20 cellular contexts compared by ENCODE assay signal in genomic region chr6:134816780-134817179, GRCh38.
DNase-seq lines count a peak whose midpoint lies in the region; ATAC-seq and TF ChIP-seq lines count a peak whose summit lies in the region.
"Had no signal": no experiment of that assay in that cellular context is flagged by ENCODE, and none has a peak within 500 bp of the region (broad histone marks: within the 10 kb centered on the region; RNA-seq: fewer than 3 reads in every experiment).

No MANE protein-coding gene starts in this region.

- no peak overlapping the region for H3K4me3 ChIP-seq in HEK293 (ENCODE audit: low read depth, low read length)
- no peak overlapping the region for H3K4me3 ChIP-seq in SK-N-SH (ENCODE audit: low read depth in 2 of 2, low read length in 1 of 2)
- H3K4me3 ChIP-seq in skeletal muscle satellite cell (ENCODE audit: low read length), result no peak overlapping the region
- H3K4me3 ChIP-seq: HAP-1, SK-N-MC had no signal

- H3K4me2 ChIP-seq in SK-N-SH (no peak overlapping the region), skeletal muscle satellite cell (ENCODE audit: low read length) (peak overlapping the region; percentile 41)

- no peaks in the 10 kb centered on the region for H3K27me3 ChIP-seq in SK-N-SH (ENCODE audit: insufficient read depth)
- no peaks in the 10 kb centered on the region for H3K27me3 ChIP-seq in foreskin keratinocyte
- no peaks in the 10 kb centered on the region for H3K27me3 ChIP-seq in skeletal muscle satellite cell (ENCODE audit: control insufficient read depth, insufficient read depth, low read length)

- H3K9ac ChIP-seq in SK-N-SH (no peak overlapping the region), skeletal muscle satellite cell (ENCODE audit: low read depth, low read length) (no peak overlapping the region)

- H3K9me3 ChIP-seq in HEK293 (ENCODE audit: control insufficient read depth, insufficient read depth, low read depth, low read length), result no peaks in the 10 kb centered on the region
- H3K9me3 ChIP-seq in SK-N-SH, result no peaks in the 10 kb centered on the region
- no peaks in the 10 kb centered on the region for H3K9me3 ChIP-seq in skeletal muscle satellite cell (replicated peaks; ENCODE audit: low read length)
- H3K9me3 ChIP-seq: Caco-2, HAP-1 had no signal

- 53% methylated on average over 3 of the region's 3 CpGs for WGBS in SK-N-SH (ENCODE audit: low lambda C conversion rate)

- H3K9me2 ChIP-seq in SK-N-SH, result no peaks in the 10 kb centered on the region

- TF ChIP-seq CTCF in HEK293 (tag by site-specific recombination; IDR thresholded peaks at IDR 0.05) (no peak), SK-N-SH (IDR thresholded peaks at IDR 0.05) (no peak), foreskin keratinocyte (conservative IDR thresholded peaks at IDR 0.05) (no peak)

- no peak overlapping the region for H3K27ac ChIP-seq in HEK293 (ENCODE audit: extremely low read depth, low read depth, low read length)
- no peak overlapping the region for H3K27ac ChIP-seq in SK-N-SH (ENCODE audit: low read depth in 2 of 2, low read length in 1 of 2)
- no peak overlapping the region for H3K27ac ChIP-seq in foreskin keratinocyte
- H3K27ac ChIP-seq: SK-N-MC had no signal

- H3F3A ChIP-seq in SK-N-SH (replicated peaks; ENCODE audit: insufficient read depth), result peaks cover 5% of the 10 kb centered on the region

- POLR2A ChIA-PET in HEK293 (lab: Yijun Ruan, JAX), result interaction anchor here (0.6 kb wide), 1 partner anchor 417 kb away, joined by 3 read pairs; no protein-coding TSS in a partner anchor
- POLR2A ChIA-PET in SK-N-SH (lab: Yijun Ruan, JAX), result no interaction called here

- TF ChIP-seq RAD21 in SK-N-SH (IDR thresholded peaks at IDR 0.05; ENCODE audit: low read length), result no peak

- no peak for TF ChIP-seq EP300 in SK-N-SH (IDR thresholded peaks at IDR 0.05; ENCODE audit: borderline replicate concordance in 1 of 2, low read depth in 1 of 2, low read length in 1 of 2)

- H3K4me1 ChIP-seq in HEK293 (ENCODE audit: control insufficient read depth, insufficient read depth, low read length) (no peaks in the 10 kb centered on the region; the same call in 1 of the 2 replicates), SK-N-SH (ENCODE audit: control insufficient read depth in 1 of 2, insufficient read depth in 2 of 2, low read depth in 1 of 2, low read length in 1 of 2) (no peaks in the 10 kb centered on the region; a peak in 1 of 4 replicates), foreskin keratinocyte (no peaks in the 10 kb centered on the region), skeletal muscle satellite cell (ENCODE audit: control insufficient read depth, insufficient read depth, low read length) (peaks cover 48% of the 10 kb centered on the region)
- H3K4me1 ChIP-seq: Caco-2, HAP-1 had no signal

- DNase-seq in SK-N-SH (no peak), foreskin keratinocyte (peak in 1 of 2 donors; percentile 17), NCI-H510A treated with DMSO at 0.1 percent for 48 hours (lab: John Stamatoyannopoulos, UW) (no peak), pons (ENCODE audit: low spot score) (no peak), NAMALWA (ENCODE audit: low spot score) (no peak), cerebellar cortex (ENCODE audit: low spot score) (no peak)
- DNase-seq: activated CD4-positive, CD25-positive, alpha-beta regulatory T cell; activated CD8-positive, alpha-beta T cell treated with anti-CD3 and anti-CD28 coated beads, Interleukin-2, amount 10 ng/mL, durations not matched to agents 7 days and 5 days; activated naive CD4-positive, alpha-beta T cell treated with anti-CD3 and anti-CD28 coated beads for 36 hours; activated T-cell treated with anti-CD3 and anti-CD28 coated beads, Interleukin-2, amount 50 U/mL, for 24 hours; anterior cingulate cortex; Caco-2; head of caudate nucleus; MM.1S; NCI-H146; NCI-H2171 had no signal

- no peaks in the 10 kb centered on the region for H4K20me1 ChIP-seq in SK-N-SH (ENCODE audit: insufficient read depth)

- CTCF ChIA-PET in HEK293 (lab: Yijun Ruan, JAX) (interaction anchor here (0.9 to 1.6 kb wide), 2 partner anchors 66 to 124 kb away, joined by 3 read pairs; no protein-coding TSS in a partner anchor), SK-N-SH (lab: Yijun Ruan, JAX) (no interaction called here)

- H3K36me3 ChIP-seq in HEK293 (ENCODE audit: control insufficient read depth in 2 of 2, insufficient read depth in 1 of 2, low read length in 2 of 2) (no peaks in the 10 kb centered on the region), SK-N-SH (replicated peaks in 1 of 2; ENCODE audit: control insufficient read depth in 1 of 2, insufficient read depth in 2 of 2, low read length in 1 of 2) (no peaks in the 10 kb centered on the region), skeletal muscle satellite cell (ENCODE audit: insufficient read depth, low read length) (no peaks in the 10 kb centered on the region)
- H3K36me3 ChIP-seq: HAP-1 had no signal

- peak; percentile 25 for ATAC-seq in foreskin keratinocyte
- ATAC-seq: activated CD8-positive, alpha-beta T cell treated with anti-CD3 and anti-CD28 coated beads, Interleukin-2, amount 10 ng/mL, durations not matched to agents 7 days and 5 days had no signal

- no peaks in the 10 kb centered on the region for H3K79me2 ChIP-seq in SK-N-SH (ENCODE audit: insufficient read depth)

- no peak overlapping the region for H2AFZ ChIP-seq in SK-N-SH (ENCODE audit: low read depth)

TF ChIP-seq in HEK293, 187 proteins besides CTCF, POLR2A, EP300 and RAD21:
- TF ChIP-seq ZNF660 (tag by site-specific recombination; IDR thresholded peaks at IDR 0.05) (no peak), ZNF140 (tag by site-specific recombination; IDR thresholded peaks at IDR 0.05) (peak; percentile 39; the same call in 1 of the 2 replicates), ZNF510 (tag by site-specific recombination; IDR thresholded peaks at IDR 0.05; ENCODE audit: insufficient replicate concordance) (no peak), ZNF830 (tag by site-specific recombination; IDR thresholded peaks at IDR 0.05; ENCODE audit: low read depth) (no peak), ZNF248 (tag by site-specific recombination; IDR thresholded peaks at IDR 0.05) (no peak), ZNF341 (tag by site-specific recombination; IDR thresholded peaks at IDR 0.05; ENCODE audit: low read depth) (no peak), ZBTB26 (tag by site-specific recombination; optimal IDR thresholded peaks at IDR 0.05) (no peak)

TF ChIP-seq in SK-N-SH, 30 proteins besides CTCF, POLR2A, EP300 and RAD21:
- no peak for TF ChIP-seq SIN3A (IDR thresholded peaks at IDR 0.05; ENCODE audit: borderline replicate concordance, low read depth, low read length)
- 0 out of 2 replicates have a peak, but pooled peaks have one; percentile 7 for TF ChIP-seq JUND (IDR thresholded peaks at IDR 0.05)
- TF ChIP-seq FOXM1 (IDR thresholded peaks at IDR 0.05; ENCODE audit: low read depth), result no peak
- TF ChIP-seq FOSL2 (IDR thresholded peaks at IDR 0.05; ENCODE audit: borderline replicate concordance, low read depth), result peak; percentile 23; the same call in 1 of the 2 replicates
